In the genomic region with DNA sequence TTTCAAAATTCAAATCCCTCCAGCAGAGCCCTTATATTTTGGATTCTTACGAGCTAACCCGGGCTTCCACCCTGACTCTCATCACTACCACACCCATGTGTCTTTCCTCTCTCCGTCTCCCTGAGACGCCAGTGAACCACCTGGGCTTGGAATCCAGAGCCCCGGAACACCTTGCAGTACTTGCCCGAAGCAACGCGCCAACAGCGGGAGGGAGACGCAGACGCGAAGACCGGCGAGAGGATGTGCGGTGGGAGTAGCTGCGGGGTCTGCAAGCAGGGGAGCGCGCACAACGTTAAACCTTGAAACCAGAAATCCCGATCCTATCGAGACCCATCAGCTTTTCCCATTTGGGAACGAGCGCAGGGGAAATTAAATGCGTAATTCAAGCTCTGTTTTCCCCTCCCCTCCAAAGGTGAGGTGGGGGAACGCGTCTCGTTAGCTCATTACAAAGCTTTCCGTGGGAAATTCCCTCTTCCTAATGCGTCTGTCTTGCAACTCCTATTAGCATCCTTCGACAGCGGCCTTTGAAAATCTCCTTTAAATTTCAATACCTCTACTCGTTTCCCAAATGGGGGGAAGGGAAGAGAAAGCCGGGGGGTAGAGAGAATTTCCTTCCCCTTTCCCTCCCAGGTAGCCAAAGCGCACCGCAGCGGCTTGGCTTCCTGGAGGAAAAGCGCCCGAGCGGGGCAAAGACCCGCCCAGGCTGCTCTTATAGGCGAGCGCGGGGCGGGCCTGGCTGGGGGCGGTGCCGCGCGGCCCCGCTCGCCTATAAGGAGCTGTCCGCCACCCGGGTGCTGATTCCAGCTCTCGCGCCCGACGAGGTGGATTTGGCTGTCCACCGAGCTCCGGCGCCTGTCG, we compare ENCODE assay signal across 10 cellular contexts. TPM values are rescaled to one million over a fixed set of nuclear protein-coding genes. Genes with fewer than 3 reads are reported as not detected.
A peak's percentile ranks its signal among the peaks of the same experiment; 100 is the strongest.
DNase-seq lines count a peak whose midpoint lies in the region; ATAC-seq and TF ChIP-seq lines count a peak whose summit lies in the region.
"Had no signal": no experiment of that assay in that cellular context is flagged by ENCODE, and none has a peak within 500 bp of the region (broad histone marks: within the 10 kb centered on the region; RNA-seq: fewer than 3 reads in every experiment).

Gene CNTNAP5 (plus strand): TSS at position 797 of the 858 bp plus-strand sequence. CDS start 364 bp downstream, outside the sequence.

- CTCF ChIA-PET in CD8-positive, alpha-beta memory T cell (lab: Charles Lee): no interaction called here

- no peak within 1 kb of the TSS for H3K27ac ChIP-seq in CD8-positive, alpha-beta memory T cell (ENCODE audit: low read depth, low read length)

- no peaks in the 10 kb centered on the region for H3K36me3 ChIP-seq in mucosa of descending colon (ENCODE audit: low read depth)
- no peaks in the 10 kb centered on the region for H3K36me3 ChIP-seq in CD8-positive, alpha-beta memory T cell (ENCODE audit: insufficient read depth, low read length)

- H3K4me1 ChIP-seq in mucosa of descending colon (ENCODE audit: low read depth): no peaks in the 10 kb centered on the region
- no peaks in the 10 kb centered on the region for H3K4me1 ChIP-seq in CD8-positive, alpha-beta memory T cell (ENCODE audit: insufficient read depth, low read length)

- intact Hi-C loops in mucosa of descending colon (cut with DNase I, micrococcal nuclease): no loop called here

- no peaks in the 10 kb centered on the region for H3K27me3 ChIP-seq in CD8-positive, alpha-beta memory T cell (ENCODE audit: insufficient read depth, low read length, poor library complexity, severe bottlenecking)

- H3K9me3 ChIP-seq in mucosa of descending colon: no peaks in the 10 kb centered on the region
- no peaks in the 10 kb centered on the region for H3K9me3 ChIP-seq in CD8-positive, alpha-beta memory T cell (ENCODE audit: low read length)

- ATAC-seq in mucosa of descending colon: peak; percentile 58
- no peak for ATAC-seq in GM18858 (IDR thresholded peaks at IDR 0.05; ENCODE audit: unreplicated experiment)
- ATAC-seq in HG03469 (IDR thresholded peaks at IDR 0.05; ENCODE audit: unreplicated experiment): no peak

- peaks cover 2 to 18% (median 9%) of the 10 kb centered on the region in 5 donors for H3K9me3 Mint-ChIP-seq in CD8-positive, alpha-beta memory T cell
- H3K9me3 Mint-ChIP-seq: T-helper 1 cell treated with Interleukin-12 subunit alpha and Interleukin-12 subunit beta and Interleukin-4 antibody, amounts not matched to agents 30 μg/mL and 1 μg/mL, for 36 hours had no signal

- DNase-seq in activated gamma-delta T cell treated with Interleukin-2 at 50 U/mL for 16 hours: peak; percentile 9
- no peak for DNase-seq in activated gamma-delta T cell (lab: John Stamatoyannopoulos, UW)
- DNase-seq in NCI-H82 treated with DMSO at 0.1 percent for 48 hours (lab: John Stamatoyannopoulos, UW; ENCODE audit: unreplicated experiment): peak; percentile 94
- peak; percentile 52 for DNase-seq in epithelial cell of esophagus (ENCODE audit: low read depth)
- peak in 2 of 3 donors; percentile 54 for DNase-seq in mucosa of descending colon
- DNase-seq in CD8-positive, alpha-beta memory T cell: no peak

- no peak within 1 kb of the TSS for H3K4me3 Mint-ChIP-seq in CD8-positive, alpha-beta memory T cell
- H3K4me3 Mint-ChIP-seq: T-helper 1 cell treated with Interleukin-12 subunit alpha and Interleukin-12 subunit beta and Interleukin-4 antibody, amounts not matched to agents 30 μg/mL and 1 μg/mL, for 36 hours had no signal

- no peaks in the 10 kb centered on the region for H3K36me3 Mint-ChIP-seq in CD8-positive, alpha-beta memory T cell

- H3K4me1 Mint-ChIP-seq in CD8-positive, alpha-beta memory T cell: no peaks in the 10 kb centered on the region

- POLR2A ChIA-PET in CD8-positive, alpha-beta memory T cell (lab: Charles Lee): no interaction called here

- peaks cover 20% of the 10 kb centered on the region in 2 donors for H3K27me3 Mint-ChIP-seq in CD8-positive, alpha-beta memory T cell

- no peak for TF ChIP-seq CTCF in epithelial cell of esophagus (IDR thresholded peaks at IDR 0.05; ENCODE audit: insufficient read depth, low read depth, low read length, missing control alignments)
- TF ChIP-seq CTCF in mucosa of descending colon (IDR thresholded peaks at IDR 0.05): no peak

- no peak within 1 kb of the TSS for H3K4me3 ChIP-seq in epithelial cell of esophagus (ENCODE audit: low read length)
- H3K4me3 ChIP-seq in mucosa of descending colon: no peak within 1 kb of the TSS
- H3K4me3 ChIP-seq in CD8-positive, alpha-beta memory T cell (ENCODE audit: low read length): no peak within 1 kb of the TSS

- no peak within 1 kb of the TSS for H3K27ac Mint-ChIP-seq in CD8-positive, alpha-beta memory T cell
- H3K27ac Mint-ChIP-seq: T-helper 1 cell treated with Interleukin-12 subunit alpha and Interleukin-12 subunit beta and Interleukin-4 antibody, amounts not matched to agents 30 μg/mL and 1 μg/mL, for 36 hours had no signal

RNA-seq across cellular contexts. Expression of gene CNTNAP5, which starts in this region (rescaled TPM):
- total RNA-seq in mucosa of descending colon: 1 to 10 TPM in 1 of 3 donors, not detected in 2; 3.3 TPM
- not detected for total RNA-seq in CD8-positive, alpha-beta memory T cell
- not detected for polyA plus RNA-seq in CD8-positive, alpha-beta memory T cell
- total RNA-seq: Daoy had no signal

Comparison
In these comparisons a context has a peak if more than half of its experiments do, and no peak if none do; other contexts are left out.
1. DNase-seq: peak in activated gamma-delta T cell treated with Interleukin-2 at 50 U/mL for 16 hours (single experiment), NCI-H82 treated with DMSO at 0.1 percent for 48 hours (single experiment), epithelial cell of esophagus (single experiment) and mucosa of descending colon (2 of 3); none in activated gamma-delta T cell (single experiment) and CD8-positive, alpha-beta memory T cell (0 of 5).